9 cellular contexts compared by ENCODE assay signal in the genomic region with DNA sequence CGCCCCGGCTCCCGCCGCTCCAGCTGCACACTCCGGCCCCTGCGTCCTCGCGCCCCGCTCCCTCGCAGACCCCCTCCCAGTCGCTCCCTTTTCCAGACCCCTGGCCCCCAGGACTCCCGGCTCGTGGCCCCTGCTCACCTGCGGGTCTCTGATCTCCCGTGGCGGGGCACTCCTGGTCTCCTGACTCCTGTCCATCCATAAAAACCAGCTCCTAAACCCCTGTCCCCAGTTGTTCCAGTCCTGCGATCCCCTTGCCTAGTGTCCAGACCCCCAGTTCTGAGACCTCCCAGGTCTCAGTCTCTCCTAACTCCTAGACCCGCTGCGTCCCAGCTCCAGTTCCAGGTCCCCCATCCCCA. TPM values are rescaled to one million over a fixed set of nuclear protein-coding genes. Genes with fewer than 3 reads are reported as not detected.
A peak's percentile ranks its signal among the peaks of the same experiment; 100 is the strongest.
DNase-seq lines count a peak whose midpoint lies in the region; ATAC-seq, FAIRE-seq and TF ChIP-seq lines count a peak whose summit lies in the region.
"Had no signal": no experiment of that assay in that cellular context is flagged by ENCODE, and none has a peak within 500 bp of the region (broad histone marks: within the 10 kb centered on the region; RNA-seq: fewer than 3 reads in every experiment).

No MANE protein-coding gene starts in this region.

- no peak for TF ChIP-seq EP300 in K562 (IDR thresholded peaks at IDR 0.05; ENCODE audit: low read length)

- intact Hi-C loops in CD4-positive, alpha-beta memory T cell (cut with micrococcal nuclease): loop anchor here (1.0 to 2.0 kb wide), 2 partner anchors 62 to 126 kb away; partner anchors contain the start of genes GSPT1 and RSL1D1
- intact Hi-C loops in K562 (cut with micrococcal nuclease): loop anchor here (5.0 kb wide), 1 partner anchor 90 kb away; no protein-coding TSS in a partner anchor

- peaks cover 19% of the 10 kb centered on the region for H3K79me2 ChIP-seq in K562 (ENCODE audit: control insufficient read depth, insufficient read depth, low read length)

- H3K4me3 Mint-ChIP-seq in CD4-positive, alpha-beta memory T cell: peak overlapping the region; percentile 89 to 97 (median 94)
- H3K4me3 Mint-ChIP-seq in memory B cell: peak overlapping the region; percentile 98

- in situ Hi-C loops in K562 (cut with MboI): no loop called here

- POLR2A ChIA-PET in CD4-positive, alpha-beta memory T cell (lab: Charles Lee; ENCODE audit: partially characterized antibody): interaction anchor here (0.6 to 2.1 kb wide), 9 partner anchors 61 to 827 kb away, joined by 3 to 20 read pairs (median 3); partner anchors contain the start of genes CPPED1, GSPT1 and TXNDC11
- POLR2A ChIA-PET in K562 (lab: Yijun Ruan, JAX): interaction anchor here (0.6 to 2.2 kb wide), 12 partner anchors 8 to 85 kb away, joined by 3 to 10 read pairs (median 4); partner anchors contain the start of gene GSPT1

- H3K36me3 Mint-ChIP-seq in CD4-positive, alpha-beta memory T cell: peaks cover 0 to 10% of the 10 kb centered on the region in 2 donors
- peaks cover 9% of the 10 kb centered on the region for H3K36me3 Mint-ChIP-seq in memory B cell

- H3K27me3 Mint-ChIP-seq in CD4-positive, alpha-beta memory T cell: no peaks in the 10 kb centered on the region
- H3K27me3 Mint-ChIP-seq in memory B cell: no peaks in the 10 kb centered on the region

- WGBS in K562 (ENCODE audit: insufficient coverage, low coverage, missing lambda C conversion rate): 0% methylated on average over 14 of the region's 19 CpGs
- under 1% methylated on average over 19 of the region's 19 CpGs for WGBS in urinary bladder

- CTCF ChIA-PET in CD4-positive, alpha-beta memory T cell (lab: Charles Lee; ENCODE audit: partially characterized antibody): interaction anchor here (1.9 kb wide), 1 partner anchor 91 kb away, joined by 9 read pairs; no protein-coding TSS in a partner anchor
- CTCF ChIA-PET in K562 (lab: Yijun Ruan, JAX; ENCODE audit: low intra/inter-chr PET ratio): interaction anchor here (1.3 kb wide), 1 partner anchor 27 kb away, joined by 3 read pairs; no protein-coding TSS in a partner anchor

- H3K36me3 ChIP-seq in CD4-positive, alpha-beta memory T cell (ENCODE audit: insufficient read depth, low read length): no peaks in the 10 kb centered on the region
- H3K36me3 ChIP-seq in K562 (ENCODE audit: control insufficient read depth, insufficient read depth, low read length): no peaks in the 10 kb centered on the region
- H3K36me3 ChIP-seq in urinary bladder (ENCODE audit: insufficient read depth): no peaks in the 10 kb centered on the region

- H4K20me1 ChIP-seq in K562 (replicated peaks; ENCODE audit: control insufficient read depth, insufficient read depth, low read length): no peaks in the 10 kb centered on the region

- no peaks in the 10 kb centered on the region for H3K9me3 Mint-ChIP-seq in CD4-positive, alpha-beta memory T cell
- no peaks in the 10 kb centered on the region for H3K9me3 Mint-ChIP-seq in memory B cell

- peaks cover 25 to 39% (median 32%) of the 10 kb centered on the region in 4 donors for H3K4me1 Mint-ChIP-seq in CD4-positive, alpha-beta memory T cell
- H3K4me1 Mint-ChIP-seq in memory B cell: peaks cover 50% of the 10 kb centered on the region

- peak overlapping the region; percentile 75 to 94 (median 88) for H3K27ac Mint-ChIP-seq in CD4-positive, alpha-beta memory T cell
- peak overlapping the region; percentile 98 for H3K27ac Mint-ChIP-seq in memory B cell

- peaks cover 28% of the 10 kb centered on the region for H3K4me1 ChIP-seq in CD4-positive, alpha-beta memory T cell (ENCODE audit: insufficient read depth, low read length)
- H3K4me1 ChIP-seq in K562 (replicated peaks in 1 of 2; ENCODE audit: control insufficient read depth in 2 of 2, insufficient read depth in 2 of 2, low read length in 2 of 2) (peaks cover 2 to 27% of the 10 kb centered on the region in 2 experiments; a peak in 3 of 5 replicates), urinary bladder (ENCODE audit: insufficient read depth) (peaks cover 2% of the 10 kb centered on the region)

- H3K27me3 ChIP-seq in CD4-positive, alpha-beta memory T cell (ENCODE audit: insufficient read depth, low read length): no peaks in the 10 kb centered on the region
- no peaks in the 10 kb centered on the region for H3K27me3 ChIP-seq in K562 (ENCODE audit: control insufficient read depth in 2 of 2, insufficient read depth in 2 of 2, low read length in 2 of 2)

- BruUV-seq in K562 (replicated peaks; lab: Mats Ljungman, UMichigan): no TSS peak

- ATAC-seq in HG03064 (IDR thresholded peaks at IDR 0.05; ENCODE audit: low read depth, unreplicated experiment) (peak; percentile 5), K562 (peak; percentile 6; the same call in 2 of the 3 replicates), memory B cell (ENCODE audit: low read depth) (no peak)

- no peaks in the 10 kb centered on the region for H3K9me3 ChIP-seq in CD4-positive, alpha-beta memory T cell (ENCODE audit: control insufficient read depth in 1 of 2, low read length in 2 of 2)
- no peaks in the 10 kb centered on the region for H3K9me3 ChIP-seq in K562 (replicated peaks; ENCODE audit: control insufficient read depth, insufficient read depth, low read depth, low read length)

- DNase-seq in CD4-positive, alpha-beta memory T cell: no peak
- peak in 2 of 4 experiments; percentile 22 to 24 for DNase-seq in K562 (ENCODE audit: extremely low read depth in 1 of 4, low spot score in 3 of 4)
- no peak for DNase-seq in memory B cell (ENCODE audit: low spot score in 2 of 2)
- DNase-seq in stimulated activated naive CD4-positive, alpha-beta T cell treated with Interleukin-2 at 50 U/mL for 16 hours (lab: John Stamatoyannopoulos, UW): no peak
- DNase-seq in NCI-H2171 treated with DMSO at 0.1 percent for 48 hours (lab: John Stamatoyannopoulos, UW): no peak
- DNase-seq in Ammon's horn (ENCODE audit: low spot score): no peak

- H3K4me3 ChIP-seq in CD4-positive, alpha-beta memory T cell (ENCODE audit: low read length in 2 of 2): peak overlapping the region; percentile 84 to 93
- H3K4me3 ChIP-seq in K562 (peak overlapping the region; percentile 96), urinary bladder (ENCODE audit: low read depth, low read length) (peak overlapping the region; percentile 93)

- peak overlapping the region; percentile 92 for H3K4me2 ChIP-seq in K562 (ENCODE audit: insufficient read depth, low read length)

- TF ChIP-seq RAD21 in K562 (CRISPR knock-in tag; conservative IDR thresholded peaks at IDR 0.05 in 1 of 2, IDR thresholded peaks at IDR 0.05 in 1 of 2): no peak

- peak overlapping the region; percentile 69 to 94 for H3K9ac ChIP-seq in K562 (ENCODE audit: insufficient read depth in 1 of 2, low read depth in 2 of 2, low read length in 2 of 2)

- peak overlapping the region; percentile 74 for H3K27ac ChIP-seq in CD4-positive, alpha-beta memory T cell (ENCODE audit: low read depth, low read length)
- peak overlapping the region; percentile 57; the same call in 2 of the 3 replicates for H3K27ac ChIP-seq in K562 (ENCODE audit: extremely low read depth, low read depth, low read length)
- H3K27ac ChIP-seq in urinary bladder (ENCODE audit: low read depth): peak overlapping the region; percentile 70

- no peaks in the 10 kb centered on the region for H3K9me1 ChIP-seq in K562 (ENCODE audit: control insufficient read depth, insufficient read depth, low read length)

- no peak for TF ChIP-seq CTCF in K562 (IDR thresholded peaks at IDR 0.05 in 2 of 3, conservative IDR thresholded peaks at IDR 0.05 in 1 of 3; ENCODE audit: insufficient read depth in 2 of 3, low read depth in 1 of 3, low read length in 3 of 3)

- no peak for TF ChIP-seq POLR2A in K562 (conservative IDR thresholded peaks at IDR 0.05)

- no peak for FAIRE-seq in K562 (lab: Jason Lieb, UNC)

- peak overlapping the region; percentile 79 for H2AFZ ChIP-seq in K562 (ENCODE audit: low read depth, low read length)

RNA-seq across cellular contexts. Expression of gene SNX29, which starts 0.3 kb away (rescaled TPM):
- total RNA-seq in CD4-positive, alpha-beta memory T cell: 10 to 100 TPM; 26.6 to 29.2 TPM
- 10 to 100 TPM in 1 of 2 donors, 1 to 10 TPM in 1; 5.8 to 18.0 TPM for polyA plus RNA-seq in CD4-positive, alpha-beta memory T cell
- 65.5 and 121 TPM in 2 replicates for total RNA-seq in K562 (2011; cell fraction: chromatin; rRNA removed; ENCODE audit: low replicate concordance)
- 41.4 and 46.6 TPM in 2 replicates for total RNA-seq in K562 (2011; cell fraction: nucleolus; rRNA removed)
- 50.2 and 55.7 TPM in 2 replicates for total RNA-seq in K562 (2011; cell fraction: nucleoplasm; rRNA removed)
- 4.5 and 8.3 TPM in 2 replicates for total RNA-seq in K562 (2014; rRNA removed)
- 4.8 and 5.4 TPM in 2 replicates for total RNA-seq in K562 (2014; rRNA removed; fragmentation: Illumina TruSeq; extraction: Trizol)
- 6.9 and 7.2 TPM in 2 replicates for total RNA-seq in K562 (2015; rRNA removed; fragmentation: Illumina TruSeq; extraction: Trizol)
- 10.2 and 12.8 TPM in 2 replicates for total RNA-seq in K562 (2021)
- polyA plus RNA-seq in K562 (2011; rRNA removed): 4.8 and 6.5 TPM in 2 replicates
- 3.0 and 4.4 TPM in 2 replicates for polyA plus RNA-seq in K562 (2011; cell fraction: cytosol; rRNA removed)
- polyA plus RNA-seq in K562 (2011; cell fraction: nucleus; rRNA removed): 3.4 and 6.4 TPM in 2 replicates
- polyA plus RNA-seq in K562 (2012): 7.0 and 8.2 TPM in 2 replicates
- polyA plus RNA-seq in K562 (2014; fragmentation: Illumina TruSeq; extraction: Trizol): 4.8 TPM in 2 replicates
- polyA plus RNA-seq in K562 (2014; fragmentation: Nextera tagmentation; extraction: Ambion mirVana): 1 to 10 TPM; 1.5 to 5.5 TPM
- 3.7 and 4.1 TPM in 2 replicates for polyA plus RNA-seq in K562 (2014; rRNA removed)
- polyA minus RNA-seq in K562 (2011; rRNA and poly(A)+ RNA removed): 13.4 and 13.6 TPM in 2 replicates
- 7.3 and 9.1 TPM in 2 replicates for polyA minus RNA-seq in K562 (2011; cell fraction: cytosol; rRNA and poly(A)+ RNA removed)
- 12.8 and 26.5 TPM in 2 replicates for polyA minus RNA-seq in K562 (2011; cell fraction: nucleus; rRNA and poly(A)+ RNA removed)
- total RNA-seq in urinary bladder: 18.3 TPM
- polyA plus RNA-seq in urinary bladder: 12.1 TPM

RNA-seq across cellular contexts. Expression of gene TNFRSF17, which starts 11.8 kb away (rescaled TPM):
- total RNA-seq in CD4-positive, alpha-beta memory T cell: not detected
- polyA plus RNA-seq in CD4-positive, alpha-beta memory T cell: 1 to 10 TPM in 1 of 2 donors, not detected in 1; 3.0 TPM
- not detected in 2 replicates for total RNA-seq in K562 (2011; cell fraction: chromatin; rRNA removed; ENCODE audit: low replicate concordance)
- total RNA-seq in K562 (2011; cell fraction: nucleolus; rRNA removed): not detected in 2 replicates
- total RNA-seq in K562 (2011; cell fraction: nucleoplasm; rRNA removed): not detected in 2 replicates
- total RNA-seq in K562 (2014; rRNA removed) (not detected in 2 replicates), K562 (2014; rRNA removed; fragmentation: Illumina TruSeq; extraction: Trizol) (not detected in 2 replicates), K562 (2015; rRNA removed; fragmentation: Illumina TruSeq; extraction: Trizol) (not detected in 2 replicates), K562 (2021) (not detected in 2 replicates), urinary bladder (not detected)
- polyA plus RNA-seq in K562 (2011; rRNA removed) (not detected in 2 replicates), K562 (2014; fragmentation: Illumina TruSeq; extraction: Trizol) (not detected in 2 replicates), K562 (2014; fragmentation: Nextera tagmentation; extraction: Ambion mirVana) (not detected), K562 (2014; rRNA removed) (not detected in 2 replicates), urinary bladder (not detected)
- not detected in 2 replicates for polyA plus RNA-seq in K562 (2011; cell fraction: cytosol; rRNA removed)
- not detected in 2 replicates for polyA plus RNA-seq in K562 (2011; cell fraction: nucleus; rRNA removed)
- not detected in 2 replicates for polyA plus RNA-seq in K562 (2012)
- polyA minus RNA-seq in K562 (2011; rRNA and poly(A)+ RNA removed): not detected in 2 replicates
- not detected in 2 replicates for polyA minus RNA-seq in K562 (2011; cell fraction: cytosol; rRNA and poly(A)+ RNA removed)
- polyA minus RNA-seq in K562 (2011; cell fraction: nucleus; rRNA and poly(A)+ RNA removed): not detected in 2 replicates
- total RNA-seq: pulmonary artery endothelial cell had no signal

RNA-seq across cellular contexts. Expression of gene NPIPB2, which starts 35.0 kb away (rescaled TPM):
- total RNA-seq in CD4-positive, alpha-beta memory T cell: 10 to 100 TPM in 1 of 2 experiments, 1 to 10 TPM in 1; 9.0 to 16.0 TPM
- polyA plus RNA-seq in CD4-positive, alpha-beta memory T cell: 1 to 10 TPM in 1 of 2 donors, not detected in 1; 1.8 TPM
- total RNA-seq in K562 (2011; cell fraction: chromatin; rRNA removed; ENCODE audit: low replicate concordance): 60.6 and 96.4 TPM in 2 replicates
- total RNA-seq in K562 (2011; cell fraction: nucleolus; rRNA removed): 14.0 and 22.1 TPM in 2 replicates
- total RNA-seq in K562 (2011; cell fraction: nucleoplasm; rRNA removed): 23.3 and 36.0 TPM in 2 replicates
- 0.86 and 1.4 TPM in 2 replicates for total RNA-seq in K562 (2014; rRNA removed)
- 1.8 and 1.9 TPM in 2 replicates for total RNA-seq in K562 (2014; rRNA removed; fragmentation: Illumina TruSeq; extraction: Trizol)
- total RNA-seq in K562 (2015; rRNA removed; fragmentation: Illumina TruSeq; extraction: Trizol): 2.9 and 3.4 TPM in 2 replicates
- 2.9 and 4.1 TPM in 2 replicates for total RNA-seq in K562 (2021)
- 1.0 and 1.9 TPM in 2 replicates for polyA plus RNA-seq in K562 (2011; rRNA removed)
- 0.39 and 1.7 TPM in 2 replicates for polyA plus RNA-seq in K562 (2011; cell fraction: cytosol; rRNA removed)
- polyA plus RNA-seq in K562 (2011; cell fraction: nucleus; rRNA removed): 16.3 and 24.2 TPM in 2 replicates
- 2.3 and 4.0 TPM in 2 replicates for polyA plus RNA-seq in K562 (2012)
- 0.58 and 0.91 TPM in 2 replicates for polyA plus RNA-seq in K562 (2014; fragmentation: Illumina TruSeq; extraction: Trizol)
- polyA plus RNA-seq in K562 (2014; fragmentation: Nextera tagmentation; extraction: Ambion mirVana): under 1 TPM in 1 of 2 experiments, not detected in 1; 0.21 TPM
- polyA plus RNA-seq in K562 (2014; rRNA removed): 1.9 and 3.6 TPM in 2 replicates
- 6.6 and 7.1 TPM in 2 replicates for polyA minus RNA-seq in K562 (2011; rRNA and poly(A)+ RNA removed)
- polyA minus RNA-seq in K562 (2011; cell fraction: cytosol; rRNA and poly(A)+ RNA removed): 1.9 and 2.8 TPM in 2 replicates
- 7.0 and 9.3 TPM in 2 replicates for polyA minus RNA-seq in K562 (2011; cell fraction: nucleus; rRNA and poly(A)+ RNA removed)
- 7.1 TPM for total RNA-seq in urinary bladder
- 8.5 TPM for polyA plus RNA-seq in urinary bladder
